7 cellular contexts compared by ENCODE assay signal in genomic region chrX:136162827-136163427, GRCh38. TPM values are rescaled to one million over a fixed set of nuclear protein-coding genes. Genes with fewer than 3 reads are reported as not detected.
DNase-seq lines count a peak whose midpoint lies in the region; ATAC-seq and TF ChIP-seq lines count a peak whose summit lies in the region.

No MANE protein-coding gene starts in this region.

- no peaks in the 10 kb centered on the region for H3K4me1 ChIP-seq in hepatocyte (ENCODE audit: insufficient read depth)

- no peaks in the 10 kb centered on the region for H4K20me1 ChIP-seq in hepatocyte (ENCODE audit: insufficient read depth, poor library complexity, severe bottlenecking)

- H3K27me3 ChIP-seq in hepatocyte = no peaks in the 10 kb centered on the region

- no peaks in the 10 kb centered on the region for H3K79me2 ChIP-seq in hepatocyte

- H3K27ac ChIP-seq in hepatocyte = no peak overlapping the region

- TF ChIP-seq CTCF in GM12864 (IDR thresholded peaks at IDR 0.05; ENCODE audit: low read depth, low read length, missing control alignments) (peak; percentile 73), hepatocyte (IDR thresholded peaks at IDR 0.05; ENCODE audit: poor library complexity) (peak; percentile 45)

- H2AFZ ChIP-seq in hepatocyte = no peak overlapping the region

- H3K4me3 ChIP-seq in GM12864 (ENCODE audit: low read depth, low read length) = no peak overlapping the region
- H3K4me3 ChIP-seq in hepatocyte = no peak overlapping the region

- H3K9me2 ChIP-seq in hepatocyte (replicated peaks; ENCODE audit: insufficient read depth) = no peaks in the 10 kb centered on the region

- H3K4me2 ChIP-seq in hepatocyte = no peak overlapping the region

- no peaks in the 10 kb centered on the region for H3K36me3 ChIP-seq in hepatocyte (replicated peaks; ENCODE audit: insufficient read depth, low read depth)

- ATAC-seq in HG02759 (IDR thresholded peaks at IDR 0.05; ENCODE audit: unreplicated experiment) = peak; percentile 56

- 56% methylated on average over 8 of the region's 8 CpGs for WGBS in hepatocyte (ENCODE audit: low lambda C conversion rate, missing lambda C conversion rate)

- DNase-seq in GM12864 (ENCODE audit: low read depth) (no peak), RPMI7951 (ENCODE audit: low read depth) (peak; percentile 49), hepatocyte (ENCODE audit: low spot score) (peak; percentile 55), NCI-H187 (lab: John Stamatoyannopoulos, UW) (no peak)
- DNase-seq in activated naive CD4-positive, alpha-beta T cell treated with anti-CD3 and anti-CD28 coated beads, Interleukin-2, amount 50 U/mL, for 16 hours = peak; percentile 52
- peak; percentile 56 for DNase-seq in stimulated activated CD4-positive, alpha-beta T cell treated with anti-CD3 and anti-CD28 coated beads, Interleukin-15, amount 100 ng/mL, for 24 hours

- H3K9me3 ChIP-seq in hepatocyte (ENCODE audit: low read depth) = no peaks in the 10 kb centered on the region

RNA-seq across cellular contexts. Expression of gene FHL1, which starts 15.6 kb away (rescaled TPM):
- 55.9 and 69.2 TPM in 2 replicates for total RNA-seq in RPMI7951 (2014; rRNA removed; shearing (Covaris generic))
- total RNA-seq in hepatocyte = 40.0 and 55.3 TPM in 2 replicates
- 28.2 and 31.5 TPM in 2 replicates for polyA plus RNA-seq in hepatocyte

Comparison
In these comparisons a context has a peak if more than half of its experiments do, and no peak if none do; other contexts are left out.
1. DNase-seq: peak in RPMI7951 (single experiment), activated naive CD4-positive, alpha-beta T cell treated with anti-CD3 and anti-CD28 coated beads, Interleukin-2, amount 50 U/mL, for 16 hours (single experiment), hepatocyte (single experiment) and stimulated activated CD4-positive, alpha-beta T cell treated with anti-CD3 and anti-CD28 coated beads, Interleukin-15, amount 100 ng/mL, for 24 hours (single experiment); none in GM12864 (single experiment) and NCI-H187 (0 of 2).